Comparison of ENCODE assay signal across 20 cellular contexts in genomic region chr5:39262981-39263380, GRCh38. TPM values are rescaled to one million over a fixed set of nuclear protein-coding genes. Genes with fewer than 3 reads are reported as not detected.
DNase-seq lines count a peak whose midpoint lies in the region; ATAC-seq and TF ChIP-seq lines count a peak whose summit lies in the region.
"Had no signal": no experiment of that assay in that cellular context is flagged by ENCODE, and none has a peak within 500 bp of the region (broad histone marks: within the 10 kb centered on the region; RNA-seq: fewer than 3 reads in every experiment).

No MANE protein-coding gene starts in this region.

- peaks cover 63 to 81% (median 65%) of the 10 kb centered on the region in 3 donors for H3K4me1 Mint-ChIP-seq in CD8-positive, alpha-beta memory T cell
- peaks cover 71% of the 10 kb centered on the region for H3K4me1 Mint-ChIP-seq in dendritic cell treated with granulocyte-macrophage colony-stimulating factor and Interleukin-4, amounts not matched to agents 40 ng/mL and 50 ng/mL, for 4 days (ENCODE audit: low read depth)

- H3K4me3 ChIP-seq in CD8-positive, alpha-beta memory T cell (ENCODE audit: low read length), result no peak overlapping the region
- H3K4me3 ChIP-seq in heart left ventricle, result no peak overlapping the region
- H3K4me3 ChIP-seq: SK-N-MC had no signal

- H3K9me3 ChIP-seq in CD8-positive, alpha-beta memory T cell (ENCODE audit: low read length), result no peaks in the 10 kb centered on the region
- H3K9me3 ChIP-seq in heart left ventricle, result no peaks in the 10 kb centered on the region
- H3K9me3 ChIP-seq: BE2C had no signal

- H3K27me3 Mint-ChIP-seq in CD8-positive, alpha-beta memory T cell, result peaks cover 0 to 2% of the 10 kb centered on the region in 2 donors
- H3K27me3 Mint-ChIP-seq in dendritic cell treated with granulocyte-macrophage colony-stimulating factor and Interleukin-4, amounts not matched to agents 40 ng/mL and 50 ng/mL, for 4 days, result no peaks in the 10 kb centered on the region
- H3K27me3 Mint-ChIP-seq: CD4-positive, alpha-beta memory T cell had no signal

- no peaks in the 10 kb centered on the region for H3K36me3 ChIP-seq in CD8-positive, alpha-beta memory T cell (ENCODE audit: insufficient read depth, low read length)
- no peaks in the 10 kb centered on the region for H3K36me3 ChIP-seq in heart left ventricle
- H3K36me3 ChIP-seq: BE2C had no signal

- POLR2A ChIA-PET in CD8-positive, alpha-beta memory T cell (lab: Charles Lee), result no interaction called here

- peak overlapping the region in 1 of 7 donors; percentile 20 for H3K4me3 Mint-ChIP-seq in CD8-positive, alpha-beta memory T cell
- H3K4me3 Mint-ChIP-seq in dendritic cell treated with granulocyte-macrophage colony-stimulating factor and Interleukin-4, amounts not matched to agents 40 ng/mL and 50 ng/mL, for 4 days, result no peak overlapping the region
- H3K4me3 Mint-ChIP-seq: CD4-positive, alpha-beta memory T cell had no signal

- ATAC-seq in heart left ventricle (no peak), GM18502 (IDR thresholded peaks at IDR 0.05; ENCODE audit: poor library complexity, unreplicated experiment) (no peak)
- ATAC-seq: HepG2, Right ventricle myocardium inferior had no signal

- TF ChIP-seq POLR2A in heart left ventricle (IDR thresholded peaks at IDR 0.05), result no peak

- H3K27me3 ChIP-seq in CD8-positive, alpha-beta memory T cell (ENCODE audit: insufficient read depth, low read length, poor library complexity, severe bottlenecking), result no peaks in the 10 kb centered on the region
- H3K27me3 ChIP-seq in heart left ventricle, result no peaks in the 10 kb centered on the region
- H3K27me3 ChIP-seq: BE2C had no signal

- H3K36me3 Mint-ChIP-seq in CD8-positive, alpha-beta memory T cell, result no peaks in the 10 kb centered on the region
- H3K36me3 Mint-ChIP-seq in dendritic cell treated with granulocyte-macrophage colony-stimulating factor and Interleukin-4, amounts not matched to agents 40 ng/mL and 50 ng/mL, for 4 days (ENCODE audit: low read depth), result peaks cover 19% of the 10 kb centered on the region
- H3K36me3 Mint-ChIP-seq: CD4-positive, alpha-beta memory T cell had no signal

- peaks cover 10% of the 10 kb centered on the region for H3K4me1 ChIP-seq in CD8-positive, alpha-beta memory T cell (ENCODE audit: insufficient read depth, low read length)
- H3K4me1 ChIP-seq in heart left ventricle, result peaks cover 0 to 47% (median 0%) of the 10 kb centered on the region in 12 donors
- H3K4me1 ChIP-seq: BE2C had no signal

- H3K27ac Mint-ChIP-seq in CD8-positive, alpha-beta memory T cell, result peak overlapping the region in 5 of 8 donors; percentile 4 to 75 (median 43)
- H3K27ac Mint-ChIP-seq in dendritic cell treated with granulocyte-macrophage colony-stimulating factor and Interleukin-4, amounts not matched to agents 40 ng/mL and 50 ng/mL, for 4 days, result peak overlapping the region; percentile 73
- H3K27ac Mint-ChIP-seq: CD4-positive, alpha-beta memory T cell had no signal

- DNase-seq in CD8-positive, alpha-beta memory T cell, result no peak
- DNase-seq in NOMO-1 treated with DMSO at 0.1 percent for 48 hours (lab: John Stamatoyannopoulos, UW; ENCODE audit: unreplicated experiment), result peak; percentile 97
- peak; percentile 30 for DNase-seq in pons (ENCODE audit: low spot score)
- no peak for DNase-seq in heart left ventricle
- DNase-seq in stimulated activated CD4-positive, alpha-beta T cell treated with anti-CD3 and anti-CD28 coated beads, Interleukin-4, amount 100 ng/mL, for 1 hour, result no peak
- DNase-seq: BE2C; CD4-positive, alpha-beta memory T cell; DMS53; EL; KBM-7; NCI-H1048; NCI-H1436 treated with DMSO at 0.1 percent for 48 hours; NCI-H2029; NCI-H2171; NCI-H526 had no signal

- TF ChIP-seq CTCF in heart left ventricle (IDR thresholded peaks at IDR 0.05), result no peak

- intact Hi-C loops in dendritic cell treated with granulocyte-macrophage colony-stimulating factor and Interleukin-4, amounts not matched to agents 40 ng/mL and 50 ng/mL, for 4 days (cut with micrococcal nuclease), result loop anchor here (10.0 kb wide), 1 partner anchor 1888 kb away; the partner anchor contains the start of genes NUP155 and WDR70
- intact Hi-C loops in heart left ventricle (cut with DNase I), result no loop called here

- no peak overlapping the region for H3K27ac ChIP-seq in CD8-positive, alpha-beta memory T cell (ENCODE audit: low read depth, low read length)
- H3K27ac ChIP-seq in heart left ventricle, result peak overlapping the region in 1 of 12 donors; percentile 33
- H3K27ac ChIP-seq: SK-N-MC had no signal

- 81 to 88% (median 85%) methylated on average over 2 of the region's 2 CpGs for WGBS in heart left ventricle, 4 donors

- no peaks in the 10 kb centered on the region for H3K9me3 Mint-ChIP-seq in CD8-positive, alpha-beta memory T cell
- H3K9me3 Mint-ChIP-seq in dendritic cell treated with granulocyte-macrophage colony-stimulating factor and Interleukin-4, amounts not matched to agents 40 ng/mL and 50 ng/mL, for 4 days, result no peaks in the 10 kb centered on the region
- H3K9me3 Mint-ChIP-seq: CD4-positive, alpha-beta memory T cell had no signal

- CTCF ChIA-PET in CD8-positive, alpha-beta memory T cell (lab: Charles Lee), result no interaction called here

RNA-seq across cellular contexts. Expression of gene FYB1, which starts 43.6 kb away (rescaled TPM):
- 10 to 100 TPM; 75.9 to 84.2 TPM for total RNA-seq in CD8-positive, alpha-beta memory T cell
- polyA plus RNA-seq in CD8-positive, alpha-beta memory T cell, result 282 TPM
- 10 to 100 TPM in 2 of 9 donors, 1 to 10 TPM in 7; 1.6 to 67.2 (median 3.1) TPM for total RNA-seq in heart left ventricle
- under 1 TPM; 0.82 to 0.88 TPM for polyA plus RNA-seq in heart left ventricle
- total RNA-seq: HepG2 had no signal

Comparison
In these comparisons a context has a peak if more than half of its experiments do, and no peak if none do; other contexts are left out.
1. DNase-seq: peak in NOMO-1 treated with DMSO at 0.1 percent for 48 hours (single experiment) and pons (single experiment); none in CD8-positive, alpha-beta memory T cell (0 of 5), heart left ventricle (0 of 5) and stimulated activated CD4-positive, alpha-beta T cell treated with anti-CD3 and anti-CD28 coated beads, Interleukin-4, amount 100 ng/mL, for 1 hour (single experiment).